8 cellular contexts compared by ENCODE assay signal in genomic region chr15:80989518-80990478, GRCh38. TPM values are rescaled to one million over a fixed set of nuclear protein-coding genes. Genes with fewer than 3 reads are reported as not detected.
DNase-seq lines count a peak whose midpoint lies in the region; ATAC-seq and TF ChIP-seq lines count a peak whose summit lies in the region.

MESD (minus strand) TSS chr15:80989819; CDS start chr15:80989791, 28 bp downstream.

- H3K36me3 Mint-ChIP-seq in activated naive CD4-positive, alpha-beta T cell treated with anti-CD3 and anti-CD28 coated beads, Interleukin-2, amount 50 U/mL, for 72 hours: peaks cover 17 to 20% of the 10 kb centered on the region in 2 donors

- peak within 1 kb of the TSS; percentile 87 to 98 for H3K27ac Mint-ChIP-seq in activated naive CD4-positive, alpha-beta T cell treated with anti-CD3 and anti-CD28 coated beads, Interleukin-2, amount 50 U/mL, for 72 hours

- TF ChIP-seq CTCF in omental fat pad (IDR thresholded peaks at IDR 0.05): no peak

- TF ChIP-seq POLR2A in GM10847 (IDR thresholded peaks at IDR 0.05; ENCODE audit: extremely low read depth, insufficient read length): peak; percentile 93

- ATAC-seq in HG02642 (IDR thresholded peaks at IDR 0.05; ENCODE audit: poor library complexity, unreplicated experiment) (peak; percentile 99), omental fat pad (ENCODE audit: low FRiP score) (peak; percentile 98)
- peak; percentile 97 to 100 for ATAC-seq in activated naive CD4-positive, alpha-beta T cell treated with anti-CD3 and anti-CD28 coated beads, Interleukin-2, amount 50 U/mL, for 72 hours

- DNase-seq in NCI-H1105 (lab: John Stamatoyannopoulos, UW) (peak; percentile 89), SKM-1 (lab: John Stamatoyannopoulos, UW; ENCODE audit: unreplicated experiment) (peak; percentile 81), glomerular endothelial cell (ENCODE audit: extremely low read depth, low read depth, low spot score) (no peak), omental fat pad (ENCODE audit: low spot score) (peak; percentile 99)
- peak; percentile 94 to 95 for DNase-seq in activated naive CD4-positive, alpha-beta T cell treated with anti-CD3 and anti-CD28 coated beads, Interleukin-2, amount 50 U/mL, for 72 hours (ENCODE audit: low spot score in 2 of 2)

- H3K9me3 Mint-ChIP-seq in activated naive CD4-positive, alpha-beta T cell treated with anti-CD3 and anti-CD28 coated beads, Interleukin-2, amount 50 U/mL, for 72 hours: no peaks in the 10 kb centered on the region

- H3K27ac ChIP-seq in temporal lobe (ENCODE audit: low read depth, low read length): peak within 1 kb of the TSS; percentile 92

RNA-seq across cellular contexts. Expression of gene MESD, which starts in this region (rescaled TPM):
- total RNA-seq in activated naive CD4-positive, alpha-beta T cell treated with anti-CD3 and anti-CD28 coated beads, Interleukin-2, amount 50 U/mL, for 72 hours: 10 to 100 TPM; 15.8 to 21.8 TPM
- total RNA-seq in glomerular endothelial cell (20.7 and 21.0 TPM in 2 replicates), omental fat pad (10 to 100 TPM; 19.5 to 26.1 (median 22.6) TPM), temporal lobe (10.3 TPM)
